In genomic region chrX:115582871-115583729, GRCh38 we compare ENCODE assay signal across 13 cellular contexts. TPM values are rescaled to one million over a fixed set of nuclear protein-coding genes. Genes with fewer than 3 reads are reported as not detected.
DNase-seq lines count a peak whose midpoint lies in the region; ATAC-seq and TF ChIP-seq lines count a peak whose summit lies in the region.
"Had no signal": no experiment of that assay in that cellular context is flagged by ENCODE, and none has a peak within 500 bp of the region (broad histone marks: within the 10 kb centered on the region; RNA-seq: fewer than 3 reads in every experiment).

No MANE protein-coding gene starts in this region.

- peaks cover 9% of the 10 kb centered on the region for H3K36me3 Mint-ChIP-seq in Calu3 (ENCODE audit: insufficient read depth, unreplicated experiment)
- H3K36me3 Mint-ChIP-seq in osteocyte (ENCODE audit: unreplicated experiment): peaks cover 21% of the 10 kb centered on the region
- no peaks in the 10 kb centered on the region for H3K36me3 Mint-ChIP-seq in activated naive CD8-positive, alpha-beta T cell treated with anti-CD3 and anti-CD28 coated beads, Interleukin-2, amount 50 U/mL, for 24 hours (ENCODE audit: low read depth)

- no peaks in the 10 kb centered on the region for H3K27me3 ChIP-seq in SK-N-SH (ENCODE audit: insufficient read depth)

- H3K36me3 ChIP-seq in SK-N-SH (replicated peaks in 1 of 2; ENCODE audit: control insufficient read depth in 1 of 2, insufficient read depth in 2 of 2, low read length in 1 of 2): no peaks in the 10 kb centered on the region

- peaks cover 76% of the 10 kb centered on the region for H3K79me2 ChIP-seq in SK-N-SH (ENCODE audit: insufficient read depth)

- H3K4me3 Mint-ChIP-seq in Calu3 (ENCODE audit: low read depth, unreplicated experiment) (peak overlapping the region; percentile 59), osteocyte (ENCODE audit: unreplicated experiment) (peak overlapping the region; percentile 72)
- H3K4me3 Mint-ChIP-seq in activated naive CD8-positive, alpha-beta T cell treated with anti-CD3 and anti-CD28 coated beads, Interleukin-2, amount 50 U/mL, for 24 hours: no peak overlapping the region

- no peaks in the 10 kb centered on the region for H4K20me1 ChIP-seq in SK-N-SH (ENCODE audit: insufficient read depth)

- H3K9me3 ChIP-seq in SK-N-SH: no peaks in the 10 kb centered on the region

- peaks cover 6% of the 10 kb centered on the region for H3F3A ChIP-seq in SK-N-SH (replicated peaks; ENCODE audit: insufficient read depth)

- no peak overlapping the region; the same call in 1 of the 2 replicates for H2AFZ ChIP-seq in SK-N-SH (ENCODE audit: low read depth)

- CTCF ChIA-PET in Calu3 (lab: Charles Lee): interaction anchor here (1.0 to 1.3 kb wide), 2 partner anchors 8 to 18 kb away, joined by 3 to 4 read pairs; no protein-coding TSS in a partner anchor
- CTCF ChIA-PET in SK-N-SH (lab: Yijun Ruan, JAX): no interaction called here

- H3K9ac ChIP-seq in SK-N-SH: peak overlapping the region; percentile 14; the same call in 1 of the 2 replicates

- H3K27ac ChIP-seq in SK-N-SH (ENCODE audit: low read depth in 2 of 2, low read length in 1 of 2): peak overlapping the region in 1 of 2 experiments; percentile 68; a peak in 2 of 4 replicates

- intact Hi-C loops in Calu3 (cut with micrococcal nuclease; ENCODE audit: unreplicated experiment): loop anchor here (1.0 to 5.0 kb wide), 2 partner anchors 12 to 34 kb away; no protein-coding TSS in a partner anchor

- TF ChIP-seq CTCF in Calu3 (IDR thresholded peaks at IDR 0.05; ENCODE audit: unreplicated experiment): no peak
- TF ChIP-seq CTCF in SK-N-SH (IDR thresholded peaks at IDR 0.05): no peak
- TF ChIP-seq CTCF in fibroblast of mammary gland (conservative IDR thresholded peaks at IDR 0.05; ENCODE audit: control insufficient read depth, insufficient read depth, low read depth, low read length): no peak
- TF ChIP-seq CTCF in osteocyte (IDR thresholded peaks at IDR 0.05): no peak

- H3K9me3 Mint-ChIP-seq in Calu3 (ENCODE audit: low read depth, unreplicated experiment) (no peaks in the 10 kb centered on the region), osteocyte (ENCODE audit: unreplicated experiment) (no peaks in the 10 kb centered on the region)
- H3K9me3 Mint-ChIP-seq in activated naive CD8-positive, alpha-beta T cell treated with anti-CD3 and anti-CD28 coated beads, Interleukin-2, amount 50 U/mL, for 24 hours: no peaks in the 10 kb centered on the region

- H3K27me3 Mint-ChIP-seq in Calu3 (ENCODE audit: unreplicated experiment): no peaks in the 10 kb centered on the region
- no peaks in the 10 kb centered on the region for H3K27me3 Mint-ChIP-seq in osteocyte (ENCODE audit: unreplicated experiment)
- no peaks in the 10 kb centered on the region for H3K27me3 Mint-ChIP-seq in activated naive CD8-positive, alpha-beta T cell treated with anti-CD3 and anti-CD28 coated beads, Interleukin-2, amount 50 U/mL, for 24 hours

- WGBS in SK-N-SH (ENCODE audit: low lambda C conversion rate): 27% methylated on average over 8 of the region's 8 CpGs

- H3K4me3 ChIP-seq in SK-N-SH (ENCODE audit: low read depth in 2 of 2, low read length in 1 of 2): peak overlapping the region in 1 of 2 experiments; percentile 27; a peak in 1 of 4 replicates
- H3K4me3 ChIP-seq in fibroblast of mammary gland (ENCODE audit: control insufficient read depth, low read depth, low read length): no peak overlapping the region

- H3K4me1 ChIP-seq in SK-N-SH (ENCODE audit: control insufficient read depth in 1 of 2, insufficient read depth in 2 of 2, low read depth in 1 of 2, low read length in 1 of 2): peaks cover 0 to 23% of the 10 kb centered on the region in 2 experiments; a peak in 1 of 4 replicates

- H3K9me2 ChIP-seq in SK-N-SH: no peaks in the 10 kb centered on the region

- POLR2A ChIA-PET in SK-N-SH (lab: Yijun Ruan, JAX): no interaction called here

- H3K4me1 Mint-ChIP-seq in Calu3 (ENCODE audit: low read depth, unreplicated experiment) (peaks cover 41% of the 10 kb centered on the region), osteocyte (ENCODE audit: unreplicated experiment) (peaks cover 76% of the 10 kb centered on the region)
- H3K4me1 Mint-ChIP-seq in activated naive CD8-positive, alpha-beta T cell treated with anti-CD3 and anti-CD28 coated beads, Interleukin-2, amount 50 U/mL, for 24 hours: peaks cover 20% of the 10 kb centered on the region

- peak overlapping the region; percentile 51 for H3K27ac Mint-ChIP-seq in Calu3 (ENCODE audit: unreplicated experiment)
- peak overlapping the region; percentile 99 for H3K27ac Mint-ChIP-seq in osteocyte (ENCODE audit: unreplicated experiment)
- no peak overlapping the region for H3K27ac Mint-ChIP-seq in activated naive CD8-positive, alpha-beta T cell treated with anti-CD3 and anti-CD28 coated beads, Interleukin-2, amount 50 U/mL, for 24 hours

- BruUV-seq in Calu3 (replicated peaks; lab: Mats Ljungman, UMichigan): no TSS peak

- no peak for TF ChIP-seq RAD21 in SK-N-SH (IDR thresholded peaks at IDR 0.05; ENCODE audit: low read length)

- peak overlapping the region; percentile 52 for H3K4me2 ChIP-seq in SK-N-SH

- no peak for TF ChIP-seq EP300 in SK-N-SH (IDR thresholded peaks at IDR 0.05; ENCODE audit: borderline replicate concordance in 1 of 2, low read depth in 1 of 2, low read length in 1 of 2)

- DNase-seq in Calu3 (no peak), SK-N-SH (no peak), fibroblast of mammary gland (ENCODE audit: low read depth) (peak; percentile 66), osteocyte (ENCODE audit: extremely low spot score, unreplicated experiment) (no peak), GM19238 (ENCODE audit: insufficient read length, low spot score) (no peak)
- no peak for DNase-seq in activated naive CD8-positive, alpha-beta T cell treated with anti-CD3 and anti-CD28 coated beads, Interleukin-2, amount 50 U/mL, for 24 hours
- DNase-seq: activated gamma-delta T cell treated with Interleukin-2 at 50 U/mL for 16 hours, COR-L47, NCI-H187 treated with DMSO at 0.1 percent for 48 hours, small intestine, T-helper 2 cell had no signal

- ATAC-seq in HG03439 (IDR thresholded peaks at IDR 0.05; ENCODE audit: unreplicated experiment): no peak
- ATAC-seq in HG02642 (IDR thresholded peaks at IDR 0.05; ENCODE audit: poor library complexity, unreplicated experiment): no peak
- ATAC-seq in activated naive CD8-positive, alpha-beta T cell treated with anti-CD3 and anti-CD28 coated beads, Interleukin-2, amount 50 U/mL, for 24 hours: no peak

TF ChIP-seq in SK-N-SH, 30 proteins besides CTCF, POLR2A, EP300 and RAD21:
- no peak for TF ChIP-seq FOSL2 (IDR thresholded peaks at IDR 0.05; ENCODE audit: borderline replicate concordance, low read depth)
- TF ChIP-seq TCF12 (IDR thresholded peaks at IDR 0.05): 0 out of 2 replicates have a peak, but pooled peaks have one; percentile 21

RNA-seq across cellular contexts. Expression of gene PLS3, which starts 22.1 kb away (rescaled TPM):
- 169 and 174 TPM in 2 replicates for total RNA-seq in Calu3 (2022)
- polyA plus RNA-seq in SK-N-SH (2012; rRNA removed): 35.7 and 47.4 TPM in 2 replicates
- polyA plus RNA-seq in SK-N-SH (2012; cell fraction: cytosol; rRNA removed): 60.2 and 73.8 TPM in 2 replicates
- 19.0 and 37.8 TPM in 2 replicates for polyA plus RNA-seq in SK-N-SH (2012; cell fraction: nucleus; rRNA removed)
- 530 and 547 TPM in 2 replicates for total RNA-seq in osteocyte
